Comparison of ENCODE assay signal across 24 cellular contexts in genomic region chr3:67630666-67631362, GRCh38.
"Had no signal": no experiment of that assay in that cellular context is flagged by ENCODE, and none has a peak within 500 bp of the region (broad histone marks: within the 10 kb centered on the region; RNA-seq: fewer than 3 reads in every experiment).

No MANE protein-coding gene starts in this region.

- H3K27ac Mint-ChIP-seq: activated CD4-positive, alpha-beta memory T cell treated with anti-CD3 and anti-CD28 coated beads for 36 hours; activated naive CD8-positive, alpha-beta T cell treated with anti-CD3 and anti-CD28 coated beads for 36 hours; endodermal cell; stimulated activated memory B cell treated with anti-CD40 and anti-IgM and Interleukin-4, amounts not matched to agents 10 μg/mL and 1 μg/mL and 100 μg/mL, for 72 hours; T-helper 1 cell treated with Interleukin-12 subunit alpha and Interleukin-12 subunit beta and Interleukin-4 antibody, amounts not matched to agents 30 μg/mL and 1 μg/mL, for 36 hours had no signal

- H3K27me3 Mint-ChIP-seq: activated CD4-positive, alpha-beta memory T cell treated with anti-CD3 and anti-CD28 coated beads for 36 hours; activated naive CD8-positive, alpha-beta T cell treated with anti-CD3 and anti-CD28 coated beads for 36 hours; stimulated activated memory B cell treated with anti-CD40 and anti-IgM and Interleukin-4, amounts not matched to agents 10 μg/mL and 1 μg/mL and 100 μg/mL, for 72 hours had no signal

- H3K4me2 ChIP-seq: smooth muscle cell had no signal

- H3K36me3 ChIP-seq: colonic mucosa, heart left ventricle, left lung, sigmoid colon, stomach, transverse colon, uterus had no signal

- H3K9me3 ChIP-seq: colonic mucosa, heart left ventricle, left lung, sigmoid colon, stomach, transverse colon, uterus had no signal

- H3K27ac ChIP-seq: colonic mucosa, heart left ventricle, left lung, sigmoid colon, stomach, transverse colon, uterus had no signal

- ATAC-seq: heart left ventricle; left lung; stimulated activated memory B cell treated with anti-CD40 and anti-IgM and Interleukin-4, amounts not matched to agents 10 μg/mL and 1 μg/mL and 100 μg/mL, for 72 hours had no signal

- H3K4me3 Mint-ChIP-seq: activated CD4-positive, alpha-beta memory T cell treated with anti-CD3 and anti-CD28 coated beads for 36 hours; activated naive CD8-positive, alpha-beta T cell treated with anti-CD3 and anti-CD28 coated beads for 36 hours; endodermal cell; neural crest cell; stimulated activated memory B cell treated with anti-CD40 and anti-IgM and Interleukin-4, amounts not matched to agents 10 μg/mL and 1 μg/mL and 100 μg/mL, for 72 hours; T-helper 1 cell treated with Interleukin-12 subunit alpha and Interleukin-12 subunit beta and Interleukin-4 antibody, amounts not matched to agents 30 μg/mL and 1 μg/mL, for 36 hours had no signal

- H3K9me3 Mint-ChIP-seq: T-helper 1 cell treated with Interleukin-12 subunit alpha and Interleukin-12 subunit beta and Interleukin-4 antibody, amounts not matched to agents 30 μg/mL and 1 μg/mL, for 36 hours had no signal

- DNase-seq: activated CD4-positive, alpha-beta memory T cell treated with anti-CD3 and anti-CD28 coated beads for 36 hours; activated CD4-positive, alpha-beta T cell treated with anti-CD3 and anti-CD28 coated beads for 48 hours; activated naive CD4-positive, alpha-beta T cell treated with Interleukin-2 at 50 U/mL for 16 hours; activated naive CD8-positive, alpha-beta T cell treated with anti-CD3 and anti-CD28 coated beads for 36 hours; activated T-cell treated with anti-CD3 and anti-CD28 coated beads, Interleukin-2, amount 50 U/mL, for 48 hours; colonic mucosa; endodermal cell; heart left ventricle; left lung; mammary epithelial cell; posterior cingulate gyrus; retina; sigmoid colon; stimulated activated CD4-positive, alpha-beta T cell treated with anti-CD3 and anti-CD28 coated beads, Interleukin-15, amount 100 ng/mL, for 24 hours; stomach; T1000; transverse colon; uterus had no signal

- H3K4me1 Mint-ChIP-seq: endodermal cell had no signal

- H3K4me3 ChIP-seq: colonic mucosa, heart left ventricle, left lung, sigmoid colon, smooth muscle cell, stomach, transverse colon, uterus had no signal

- H3K27me3 ChIP-seq: colonic mucosa, heart left ventricle, left lung, sigmoid colon, stomach, transverse colon, uterus had no signal

- H3K4me1 ChIP-seq: colonic mucosa, uterus had no signal

- FAIRE-seq: bronchial epithelial cell, keratinocyte had no signal
